11 cellular contexts compared by ENCODE assay signal in genomic region chr12:89721291-89721987, GRCh38. TPM values are rescaled to one million over a fixed set of nuclear protein-coding genes. Genes with fewer than 3 reads are reported as not detected.
A peak's percentile ranks its signal among the peaks of the same experiment; 100 is the strongest.
DNase-seq lines count a peak whose midpoint lies in the region; ATAC-seq, FAIRE-seq and TF ChIP-seq lines count a peak whose summit lies in the region.
"Had no signal": no experiment of that assay in that cellular context is flagged by ENCODE, and none has a peak within 500 bp of the region (broad histone marks: within the 10 kb centered on the region; RNA-seq: fewer than 3 reads in every experiment).

No MANE protein-coding gene starts in this region.

- intact Hi-C loops in Caco-2 (cut with micrococcal nuclease; ENCODE audit: unreplicated experiment) = no loop called here

- H3K36me3 Mint-ChIP-seq in stimulated activated naive B cell treated with anti-CD40 and anti-IgM and Interleukin-4, amounts not matched to agents 10 μg/mL and 1 μg/mL and 100 μg/mL, for 72 hours = peaks cover 24 to 31% of the 10 kb centered on the region in 2 donors
- no peaks in the 10 kb centered on the region for H3K36me3 Mint-ChIP-seq in Caco-2 (ENCODE audit: insufficient read depth, unreplicated experiment)

- DNase-seq in GM19239 (ENCODE audit: insufficient read length, low spot score) = no peak
- DNase-seq in MV-4-11 (lab: John Stamatoyannopoulos, UW) = peak; percentile 86
- peak; percentile 23 for DNase-seq in stimulated activated naive B cell treated with anti-CD40 and anti-IgM and Interleukin-4, amounts not matched to agents 10 μg/mL and 1 μg/mL and 100 μg/mL, for 72 hours
- DNase-seq in NCI-H187 treated with DMSO at 0.1 percent for 48 hours (lab: John Stamatoyannopoulos, UW) = no peak
- no peak for DNase-seq in cortex of kidney (lab: John Stamatoyannopoulos, UW)
- DNase-seq in Caco-2 = no peak
- DNase-seq: activated naive CD8-positive, alpha-beta T cell treated with anti-CD3 and anti-CD28 coated beads, Interleukin-2, amount 50 U/mL, for 24 hours; mesendoderm; stimulated activated CD4-positive, alpha-beta T cell treated with anti-CD3 and anti-CD28 coated beads, Interleukin-4, amount 100 ng/mL, for 1 hour had no signal

- POLR2A ChIA-PET in Caco-2 (lab: Charles Lee) = no interaction called here

- FAIRE-seq in GM19239 (lab: Jason Lieb, UNC) = peak; percentile 66

- H3K36me3 ChIP-seq in Caco-2 (ENCODE audit: control insufficient read depth, insufficient read depth, low read length) = no peaks in the 10 kb centered on the region
- H3K36me3 ChIP-seq: esophagus muscularis mucosa had no signal

- peak; percentile 98 for ATAC-seq in HG02852 (IDR thresholded peaks at IDR 0.05; ENCODE audit: unreplicated experiment)
- ATAC-seq in stimulated activated naive B cell treated with anti-CD40 and anti-IgM and Interleukin-4, amounts not matched to agents 10 μg/mL and 1 μg/mL and 100 μg/mL, for 72 hours (replicated peaks) = peak; percentile 98
- ATAC-seq: activated naive CD8-positive, alpha-beta T cell treated with anti-CD3 and anti-CD28 coated beads, Interleukin-2, amount 50 U/mL, for 24 hours had no signal

- H3K9me3 Mint-ChIP-seq in stimulated activated naive B cell treated with anti-CD40 and anti-IgM and Interleukin-4, amounts not matched to agents 10 μg/mL and 1 μg/mL and 100 μg/mL, for 72 hours = peaks cover 8 to 13% of the 10 kb centered on the region in 2 donors
- H3K9me3 Mint-ChIP-seq in Caco-2 (ENCODE audit: unreplicated experiment) = peaks cover 10% of the 10 kb centered on the region

- no peaks in the 10 kb centered on the region for H3K27me3 ChIP-seq in Caco-2 (replicated peaks; ENCODE audit: control insufficient read depth, insufficient read depth, low read length)
- H3K27me3 ChIP-seq: esophagus muscularis mucosa had no signal

- H3K4me3 ChIP-seq in Caco-2 (ENCODE audit: low read depth, low read length) = no peak overlapping the region
- H3K4me3 ChIP-seq: esophagus muscularis mucosa had no signal

- CTCF ChIA-PET in Caco-2 (lab: Charles Lee) = no interaction called here

- H3K4me1 ChIP-seq in Caco-2 = no peaks in the 10 kb centered on the region
- H3K4me1 ChIP-seq: esophagus muscularis mucosa had no signal

- no peaks in the 10 kb centered on the region for H3K9me3 ChIP-seq in Caco-2
- H3K9me3 ChIP-seq: esophagus muscularis mucosa had no signal

- H3K27me3 Mint-ChIP-seq in stimulated activated naive B cell treated with anti-CD40 and anti-IgM and Interleukin-4, amounts not matched to agents 10 μg/mL and 1 μg/mL and 100 μg/mL, for 72 hours = no peaks in the 10 kb centered on the region
- H3K27me3 Mint-ChIP-seq in Caco-2 (ENCODE audit: insufficient read depth, unreplicated experiment) = no peaks in the 10 kb centered on the region
- H3K27me3 Mint-ChIP-seq: activated naive CD8-positive, alpha-beta T cell treated with anti-CD3 and anti-CD28 coated beads, Interleukin-2, amount 50 U/mL, for 24 hours had no signal

- BruUV-seq in Caco-2 (replicated peaks; lab: Mats Ljungman, UMichigan) = no TSS peak

- H3K4me1 Mint-ChIP-seq in stimulated activated naive B cell treated with anti-CD40 and anti-IgM and Interleukin-4, amounts not matched to agents 10 μg/mL and 1 μg/mL and 100 μg/mL, for 72 hours = peaks cover 13 to 37% of the 10 kb centered on the region in 2 donors
- no peaks in the 10 kb centered on the region for H3K4me1 Mint-ChIP-seq in Caco-2 (ENCODE audit: low read depth, unreplicated experiment)

- H3K27ac Mint-ChIP-seq in stimulated activated naive B cell treated with anti-CD40 and anti-IgM and Interleukin-4, amounts not matched to agents 10 μg/mL and 1 μg/mL and 100 μg/mL, for 72 hours = peak overlapping the region; percentile 90
- no peak overlapping the region for H3K27ac Mint-ChIP-seq in Caco-2 (ENCODE audit: unreplicated experiment)
- H3K27ac Mint-ChIP-seq: activated naive CD8-positive, alpha-beta T cell treated with anti-CD3 and anti-CD28 coated beads, Interleukin-2, amount 50 U/mL, for 24 hours had no signal

- TF ChIP-seq CTCF in Caco-2 (IDR thresholded peaks at IDR 0.05; ENCODE audit: insufficient read depth in 1 of 2, low read depth in 1 of 2, low read length in 1 of 2, severe bottlenecking in 1 of 2, unreplicated experiment in 1 of 2) = no peak

- peak overlapping the region; percentile 52 to 57 for H3K4me3 Mint-ChIP-seq in stimulated activated naive B cell treated with anti-CD40 and anti-IgM and Interleukin-4, amounts not matched to agents 10 μg/mL and 1 μg/mL and 100 μg/mL, for 72 hours
- no peak overlapping the region for H3K4me3 Mint-ChIP-seq in Caco-2 (ENCODE audit: unreplicated experiment)
- H3K4me3 Mint-ChIP-seq: activated naive CD8-positive, alpha-beta T cell treated with anti-CD3 and anti-CD28 coated beads, Interleukin-2, amount 50 U/mL, for 24 hours had no signal

RNA-seq across cellular contexts. Expression of gene ATP2B1, which starts 12.8 kb away (rescaled TPM):
- 97.7 and 107 TPM in 2 replicates for total RNA-seq in Caco-2 (2022)

Comparison
In these comparisons a context has a peak if more than half of its experiments do, and no peak if none do; other contexts are left out.
1. DNase-seq: peak in MV-4-11 (single experiment) and stimulated activated naive B cell treated with anti-CD40 and anti-IgM and Interleukin-4, amounts not matched to agents 10 μg/mL and 1 μg/mL and 100 μg/mL, for 72 hours (single experiment); none in GM19239 (single experiment), NCI-H187 treated with DMSO at 0.1 percent for 48 hours (single experiment), cortex of kidney (single experiment) and Caco-2 (0 of 2).